ENCODE assay signal across 1 cellular context in genomic region chr1:243293941-243294722, GRCh38.
TF ChIP-seq lines count a peak whose summit lies in the region.

No MANE protein-coding gene starts in this region.

TF ChIP-seq in K562, 482 proteins besides CTCF, POLR2A, EP300 and RAD21:
- TF ChIP-seq, protein P1, sequence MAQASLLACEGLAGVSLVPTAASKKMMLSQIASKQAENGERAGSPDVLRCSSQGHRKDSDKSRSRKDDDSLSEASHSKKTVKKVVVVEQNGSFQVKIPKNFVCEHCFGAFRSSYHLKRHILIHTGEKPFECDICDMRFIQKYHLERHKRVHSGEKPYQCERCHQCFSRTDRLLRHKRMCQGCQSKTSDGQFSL (CRISPR knock-in tag; IDR thresholded peaks at IDR 0.05) = no peak
- TF ChIP-seq, protein P1 (tag; IDR thresholded peaks at IDR 0.05) = 0 out of 4 replicates have a peak, but pooled peaks of 1 of the 2 experiments have one; percentile 36
- TF ChIP-seq TRIM28 (IDR thresholded peaks at IDR 0.05) (peak; percentile 33; the same call in 1 of the 2 replicates), NFIC (IDR thresholded peaks at IDR 0.05) (no peak), ZNF224 (CRISPR knock-in tag; IDR thresholded peaks at IDR 0.05) (no peak), CBX3 (IDR thresholded peaks at IDR 0.05; ENCODE audit: borderline replicate concordance in 1 of 2, low read length in 2 of 2) (peak in 1 of 2 experiments; percentile 43; a peak in 1 of 3 replicates)
